ENCODE assay signal across 1 cellular context in genomic region chr12:65867428-65867827, GRCh38.
A peak's percentile ranks its signal among the peaks of the same experiment; 100 is the strongest.
TF ChIP-seq lines count a peak whose summit lies in the region.

No MANE protein-coding gene starts in this region.

TF ChIP-seq in IMR-90, 13 proteins besides CTCF, POLR2A, EP300 and RAD21:
- peak; percentile 62 for TF ChIP-seq FOS (IDR thresholded peaks at IDR 0.05; ENCODE audit: low read depth, low read length)
- no peak for TF ChIP-seq MAFK (IDR thresholded peaks at IDR 0.05; ENCODE audit: low read depth, low read length)
- TF ChIP-seq MAZ (IDR thresholded peaks at IDR 0.05; ENCODE audit: borderline replicate concordance, low read depth, low read length), result no peak
- TF ChIP-seq NFE2L2 (IDR thresholded peaks at IDR 0.05; ENCODE audit: low read depth, low read length), result no peak
- peak; percentile 24; the same call in 1 of the 2 replicates for TF ChIP-seq BHLHE40 (IDR thresholded peaks at IDR 0.05; ENCODE audit: low read depth, low read length)
- peak; percentile 69; the same call in 1 of the 2 replicates for TF ChIP-seq CEBPB (IDR thresholded peaks at IDR 0.05; ENCODE audit: low read depth, low read length)
- TF ChIP-seq MXI1 (IDR thresholded peaks at IDR 0.05; ENCODE audit: borderline replicate concordance, low read depth, low read length), result no peak
- TF ChIP-seq RFX5 (IDR thresholded peaks at IDR 0.05; ENCODE audit: low read depth, low read length), result no peak
- TF ChIP-seq ELK1 (IDR thresholded peaks at IDR 0.05; ENCODE audit: borderline replicate concordance, low read depth, low read length), result no peak
- no peak for TF ChIP-seq CHD1 (IDR thresholded peaks at IDR 0.05; ENCODE audit: low read depth, low read length)
- TF ChIP-seq, protein P1, sequence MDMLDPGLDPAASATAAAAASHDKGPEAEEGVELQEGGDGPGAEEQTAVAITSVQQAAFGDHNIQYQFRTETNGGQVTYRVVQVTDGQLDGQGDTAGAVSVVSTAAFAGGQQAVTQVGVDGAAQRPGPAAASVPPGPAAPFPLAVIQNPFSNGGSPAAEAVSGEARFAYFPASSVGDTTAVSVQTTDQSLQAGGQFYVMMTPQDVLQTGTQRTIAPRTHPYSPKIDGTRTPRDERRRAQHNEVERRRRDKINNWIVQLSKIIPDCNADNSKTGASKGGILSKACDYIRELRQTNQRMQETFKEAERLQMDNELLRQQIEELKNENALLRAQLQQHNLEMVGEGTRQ (IDR thresholded peaks at IDR 0.05; ENCODE audit: low read depth, low read length), result no peak
- TF ChIP-seq RCOR1 (IDR thresholded peaks at IDR 0.05; ENCODE audit: insufficient replicate concordance, low read length), result no peak
- no peak for TF ChIP-seq SMC3 (IDR thresholded peaks at IDR 0.05; ENCODE audit: low read depth, low read length)
